8 cellular contexts compared by ENCODE assay signal in the genomic region with DNA sequence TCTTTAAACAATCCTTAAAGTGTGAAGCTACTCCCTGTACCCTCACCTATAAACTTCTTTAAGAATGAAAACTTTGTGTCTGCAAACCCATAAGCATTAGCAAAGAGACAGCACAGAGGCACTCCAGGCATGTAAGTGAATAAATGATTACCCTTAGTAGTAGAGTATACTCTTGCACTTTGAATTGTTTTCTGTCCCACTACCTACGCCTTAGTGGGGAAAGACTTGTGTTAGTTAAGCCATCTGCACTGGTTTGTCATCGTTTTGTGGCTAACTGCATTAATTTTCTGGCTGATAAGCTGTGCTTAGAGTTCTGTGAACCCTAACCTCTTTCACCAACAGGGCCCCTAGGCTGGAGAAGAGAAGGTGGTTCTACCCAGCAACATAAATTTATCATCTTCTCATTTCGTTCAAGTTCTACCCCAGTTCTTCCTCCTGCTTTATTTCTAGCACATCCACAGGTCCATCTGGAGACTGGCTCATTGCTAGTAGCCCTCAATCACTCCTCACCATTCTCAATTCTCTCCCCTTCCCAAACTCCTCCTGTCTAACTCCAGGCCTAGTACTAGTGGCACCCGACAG. TPM values are rescaled to one million over a fixed set of nuclear protein-coding genes. Genes with fewer than 3 reads are reported as not detected.
A peak's percentile ranks its signal among the peaks of the same experiment; 100 is the strongest.
DNase-seq lines count a peak whose midpoint lies in the region; ATAC-seq and TF ChIP-seq lines count a peak whose summit lies in the region.

No MANE protein-coding gene starts in this region.

- peaks cover 20% of the 10 kb centered on the region for H3K4me1 Mint-ChIP-seq in activated naive CD8-positive, alpha-beta T cell treated with anti-CD3 and anti-CD28 coated beads for 36 hours

- H3K27me3 ChIP-seq in kidney epithelial cell (ENCODE audit: control insufficient read depth, insufficient read depth, low read length), result no peaks in the 10 kb centered on the region

- H3K36me3 Mint-ChIP-seq in activated naive CD8-positive, alpha-beta T cell treated with anti-CD3 and anti-CD28 coated beads for 36 hours, result no peaks in the 10 kb centered on the region

- H3K4me3 Mint-ChIP-seq in activated naive CD8-positive, alpha-beta T cell treated with anti-CD3 and anti-CD28 coated beads for 36 hours, result peak overlapping the region; percentile 96

- peak overlapping the region; percentile 52 for H3K27ac ChIP-seq in substantia nigra (ENCODE audit: low read depth, low read length, poor library complexity, severe bottlenecking)

- no peaks in the 10 kb centered on the region for H3K27me3 Mint-ChIP-seq in activated naive CD8-positive, alpha-beta T cell treated with anti-CD3 and anti-CD28 coated beads for 36 hours

- DNase-seq in NCI-H82 (lab: John Stamatoyannopoulos, UW) (peak; percentile 16), NCI-H82 treated with DMSO at 0.1 percent for 48 hours (lab: John Stamatoyannopoulos, UW; ENCODE audit: unreplicated experiment) (no peak), kidney epithelial cell (ENCODE audit: low read depth) (no peak), substantia nigra (lab: John Stamatoyannopoulos, UW) (no peak), glomerular visceral epithelial cell (ENCODE audit: extremely low spot score) (no peak), NCI-H2196 (lab: John Stamatoyannopoulos, UW; ENCODE audit: unreplicated experiment) (no peak)
- no peak for DNase-seq in activated naive CD8-positive, alpha-beta T cell treated with anti-CD3 and anti-CD28 coated beads for 36 hours

- peak overlapping the region; percentile 82 for H3K4me3 ChIP-seq in kidney epithelial cell (ENCODE audit: low read depth, low read length)

- H3K9me3 Mint-ChIP-seq in activated naive CD8-positive, alpha-beta T cell treated with anti-CD3 and anti-CD28 coated beads for 36 hours, result no peaks in the 10 kb centered on the region

- H3K36me3 ChIP-seq in kidney epithelial cell (ENCODE audit: control insufficient read depth, insufficient read depth, low read length), result no peaks in the 10 kb centered on the region

- ATAC-seq in GM21737 (IDR thresholded peaks at IDR 0.05; ENCODE audit: unreplicated experiment), result no peak

- peak overlapping the region; percentile 85 for H3K27ac Mint-ChIP-seq in activated naive CD8-positive, alpha-beta T cell treated with anti-CD3 and anti-CD28 coated beads for 36 hours

- no peak for TF ChIP-seq CTCF in kidney epithelial cell (IDR thresholded peaks at IDR 0.05; ENCODE audit: insufficient read depth, low read length, poor library complexity, severe bottlenecking)

RNA-seq across cellular contexts. Expression of a gene that starts 0.7 kb away (rescaled TPM):
- total RNA-seq in activated naive CD8-positive, alpha-beta T cell treated with anti-CD3 and anti-CD28 coated beads for 36 hours, result 1 to 10 TPM; 4.5 to 5.2 TPM
- total RNA-seq in kidney epithelial cell, result 14.2 and 15.7 TPM in 2 replicates

RNA-seq across cellular contexts. Expression of a gene that starts 21.6 kb away (rescaled TPM):
- 1 to 10 TPM; 5.9 to 6.2 TPM for total RNA-seq in activated naive CD8-positive, alpha-beta T cell treated with anti-CD3 and anti-CD28 coated beads for 36 hours
- 7.9 and 8.2 TPM in 2 replicates for total RNA-seq in kidney epithelial cell
